Comparison of ENCODE assay signal across 14 cellular contexts in the genomic region with DNA sequence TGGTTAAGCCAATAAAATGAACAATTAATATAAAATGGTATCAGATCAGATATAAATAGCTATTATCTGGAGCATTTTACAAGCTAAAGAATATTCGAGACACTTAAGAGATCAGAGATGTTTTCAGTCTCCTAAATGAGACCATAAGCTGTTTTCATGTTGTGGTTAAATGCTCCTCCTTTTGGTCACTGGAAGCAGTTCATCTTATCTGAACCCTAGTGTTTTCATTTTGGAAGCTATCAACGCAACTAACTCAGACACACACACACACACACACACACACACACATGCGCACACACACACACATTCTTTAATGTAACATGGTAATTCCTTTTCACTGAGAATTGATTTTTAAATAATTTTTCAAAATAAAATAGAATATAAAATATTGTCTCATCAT. TPM values are rescaled to one million over a fixed set of nuclear protein-coding genes. Genes with fewer than 3 reads are reported as not detected.
A peak's percentile ranks its signal among the peaks of the same experiment; 100 is the strongest.
DNase-seq lines count a peak whose midpoint lies in the region; ATAC-seq, FAIRE-seq and TF ChIP-seq lines count a peak whose summit lies in the region.
"Had no signal": no experiment of that assay in that cellular context is flagged by ENCODE, and none has a peak within 500 bp of the region (broad histone marks: within the 10 kb centered on the region; RNA-seq: fewer than 3 reads in every experiment).

No MANE protein-coding gene starts in this region.

- H3K9me2 ChIP-seq in SK-N-SH = no peaks in the 10 kb centered on the region

- no TSS peak for BruUV-seq in HepG2 (replicated peaks; lab: Mats Ljungman, UMichigan)

- in situ Hi-C loops in HepG2 (cut with HindIII; ENCODE audit: extremely low pct_ligation_motif_present, low pct_unique_long_range_greater_than_20kb) = no loop called here

- intact Hi-C loops in HepG2 (cut with micrococcal nuclease; ENCODE audit: unreplicated experiment) = no loop called here
- intact Hi-C loops in right lobe of liver (cut with DNase I) = no loop called here

- ATAC-seq in HepG2 = no peak
- no peak for ATAC-seq in right lobe of liver
- ATAC-seq in GM21447 (IDR thresholded peaks at IDR 0.05; ENCODE audit: unreplicated experiment) = no peak
- no peak for ATAC-seq in HG03139 (IDR thresholded peaks at IDR 0.05; ENCODE audit: unreplicated experiment)
- no peak for ATAC-seq in GM21381 (IDR thresholded peaks at IDR 0.05; ENCODE audit: unreplicated experiment)
- no peak for ATAC-seq in HG03571 (IDR thresholded peaks at IDR 0.05; ENCODE audit: unreplicated experiment)
- ATAC-seq: natural killer cell had no signal

- H3K9me3 ChIP-seq in HepG2 (ENCODE audit: low read length) = no peaks in the 10 kb centered on the region
- no peaks in the 10 kb centered on the region for H3K9me3 ChIP-seq in right lobe of liver
- no peaks in the 10 kb centered on the region for H3K9me3 ChIP-seq in SK-N-SH

- no peak overlapping the region for H3K4me2 ChIP-seq in HepG2 (ENCODE audit: low read depth, low read length)
- no peak overlapping the region for H3K4me2 ChIP-seq in SK-N-SH

- H3K36me3 ChIP-seq in HepG2 (replicated peaks in 1 of 2; ENCODE audit: control insufficient read depth in 1 of 2, insufficient read depth in 2 of 2, low read length in 2 of 2) (no peaks in the 10 kb centered on the region), right lobe of liver (no peaks in the 10 kb centered on the region), SK-N-SH (replicated peaks in 1 of 2; ENCODE audit: control insufficient read depth in 1 of 2, insufficient read depth in 2 of 2, low read length in 1 of 2) (peaks cover 0 to 4% of the 10 kb centered on the region in 2 experiments)

- TF ChIP-seq RAD21 in HepG2 (CRISPR knock-in tag; IDR thresholded peaks at IDR 0.05) (no peak), SK-N-SH (IDR thresholded peaks at IDR 0.05; ENCODE audit: low read length) (peak; percentile 61)

- no peak for FAIRE-seq in HepG2 (lab: Jason Lieb, UNC)

- 38% methylated on average over 3 of the region's 3 CpGs for WGBS in HepG2 (ENCODE audit: low lambda C conversion rate)
- WGBS in right lobe of liver (ENCODE audit: insufficient coverage, low coverage, low lambda C conversion rate, missing lambda C conversion rate) = 62% methylated on average over 3 of the region's 3 CpGs
- 85% methylated on average over 3 of the region's 3 CpGs for WGBS in SK-N-SH (ENCODE audit: low lambda C conversion rate)

- H3K4me1 ChIP-seq in HepG2 (ENCODE audit: insufficient read depth, low read length) = peaks cover 8% of the 10 kb centered on the region; the same call in 1 of the 2 replicates
- no peaks in the 10 kb centered on the region for H3K4me1 ChIP-seq in right lobe of liver
- no peaks in the 10 kb centered on the region; a peak in 2 of 4 replicates for H3K4me1 ChIP-seq in SK-N-SH (ENCODE audit: control insufficient read depth in 1 of 2, insufficient read depth in 2 of 2, low read depth in 1 of 2, low read length in 1 of 2)

- DNase-seq in HepG2 (ENCODE audit: low spot score) = no peak
- no peak for DNase-seq in right lobe of liver
- DNase-seq in SK-N-SH = peak; percentile 31
- DNase-seq in erythroblast (lab: John Stamatoyannopoulos, UW) = peak; percentile 32 to 50
- DNase-seq: activated CD4-positive, alpha-beta T cell treated with anti-CD3 and anti-CD28 coated beads, Interleukin-2, amount 50 U/mL, for 48 hours; activated naive CD4-positive, alpha-beta T cell treated with anti-CD3 and anti-CD28 coated beads for 36 hours; effector memory CD4-positive, alpha-beta T cell; natural killer cell; NCI-H524 treated with DMSO at 0.1 percent for 48 hours; trophoblast cell had no signal

- no peaks in the 10 kb centered on the region for H3F3A ChIP-seq in SK-N-SH (replicated peaks; ENCODE audit: insufficient read depth)

- CTCF ChIA-PET in HepG2 (lab: Yijun Ruan, JAX; ENCODE audit: low intra/inter-chr PET ratio, low total read pairs) (no interaction called here), SK-N-SH (lab: Yijun Ruan, JAX) (interaction anchor here (0.8 to 5.7 kb wide), 15 partner anchors 8 to 150 kb away, joined by 3 to 37 read pairs (median 3); partner anchors contain the start of gene LRRC8C)

- H3K4me3 ChIP-seq in HepG2 (replicated peaks in 1 of 3; ENCODE audit: insufficient read depth in 1 of 3, low read depth in 2 of 3, low read length in 3 of 3) = no peak overlapping the region
- no peak overlapping the region for H3K4me3 ChIP-seq in right lobe of liver
- no peak overlapping the region for H3K4me3 ChIP-seq in SK-N-SH (ENCODE audit: low read depth in 2 of 2, low read length in 1 of 2)

- H3K79me2 ChIP-seq in HepG2 (ENCODE audit: insufficient read depth, low read length) (no peaks in the 10 kb centered on the region), SK-N-SH (ENCODE audit: insufficient read depth) (no peaks in the 10 kb centered on the region)

- H2AFZ ChIP-seq in HepG2 (ENCODE audit: low read length) (no peak overlapping the region), SK-N-SH (ENCODE audit: low read depth) (no peak overlapping the region)

- TF ChIP-seq CTCF in HepG2 (CRISPR knock-in tag; IDR thresholded peaks at IDR 0.05) (peak; percentile 33; the same call in 1 of the 2 replicates), right lobe of liver (IDR thresholded peaks at IDR 0.05) (peak in 1 of 4 donors; percentile 3), SK-N-SH (IDR thresholded peaks at IDR 0.05) (peak; percentile 36)

- TF ChIP-seq POLR2A in HepG2 (IDR thresholded peaks at IDR 0.05; ENCODE audit: insufficient read depth in 1 of 2, low read depth in 2 of 2, low read length in 2 of 2) (no peak), right lobe of liver (IDR thresholded peaks at IDR 0.05) (no peak), erythroblast (IDR thresholded peaks at IDR 0.05; ENCODE audit: low read length) (no peak)

- H4K20me1 ChIP-seq in HepG2 (ENCODE audit: insufficient read depth, low read length) (no peaks in the 10 kb centered on the region), SK-N-SH (ENCODE audit: insufficient read depth) (no peaks in the 10 kb centered on the region)

- H3K27ac ChIP-seq in HepG2 (ENCODE audit: extremely low read length, insufficient read depth, low read length) = no peak overlapping the region
- no peak overlapping the region for H3K27ac ChIP-seq in right lobe of liver
- no peak overlapping the region for H3K27ac ChIP-seq in SK-N-SH (ENCODE audit: low read depth in 2 of 2, low read length in 1 of 2)

- TF ChIP-seq EP300 in HepG2 (IDR thresholded peaks at IDR 0.05; ENCODE audit: low read depth in 2 of 2, low read length in 2 of 2) (no peak), HepG2 (CRISPR knock-in tag; IDR thresholded peaks at IDR 0.05; ENCODE audit: borderline replicate concordance) (no peak), SK-N-SH (IDR thresholded peaks at IDR 0.05; ENCODE audit: borderline replicate concordance in 1 of 2, low read depth in 1 of 2, low read length in 1 of 2) (no peak)

- H3K27me3 ChIP-seq in HepG2 (ENCODE audit: control insufficient read depth in 1 of 2, insufficient read depth in 2 of 2, low read length in 2 of 2) (no peaks in the 10 kb centered on the region), right lobe of liver (no peaks in the 10 kb centered on the region), SK-N-SH (ENCODE audit: insufficient read depth) (no peaks in the 10 kb centered on the region)

- POLR2A ChIA-PET in HepG2 (lab: Yijun Ruan, JAX) = no interaction called here
- POLR2A ChIA-PET in SK-N-SH (lab: Yijun Ruan, JAX) = no interaction called here

- H3K9ac ChIP-seq in HepG2 (ENCODE audit: insufficient read depth, low read depth, low read length) (no peak overlapping the region), SK-N-SH (no peak overlapping the region)

TF ChIP-seq in HepG2, 621 proteins besides CTCF, POLR2A, EP300 and RAD21:
- TF ChIP-seq SOX13 (IDR thresholded peaks at IDR 0.05) (no peak), SOX13 (CRISPR knock-in tag; conservative IDR thresholded peaks at IDR 0.05 in 1 of 2, IDR thresholded peaks at IDR 0.05 in 1 of 2) (no peak), STAG1 (CRISPR knock-in tag; IDR thresholded peaks at IDR 0.05) (peak; percentile 26; the same call in 1 of the 2 replicates)

TF ChIP-seq in SK-N-SH, 30 proteins besides CTCF, POLR2A, EP300 and RAD21:
- TF ChIP-seq SMC3 (IDR thresholded peaks at IDR 0.05; ENCODE audit: low read depth, low read length) = 0 out of 2 replicates have a peak, but pooled peaks have one; percentile 28
- TF ChIP-seq JUND (IDR thresholded peaks at IDR 0.05) = no peak

RNA-seq across cellular contexts. Expression of gene LRRC8C, which starts 10.0 kb away (rescaled TPM):
- total RNA-seq in HepG2 (2016; rRNA removed; fragmentation: Illumina TruSeq; extraction: Trizol) = 0.22 TPM in 2 replicates
- under 0.01 and 0.10 TPM in 2 replicates for total RNA-seq in HepG2 (2016; cell fraction: cytosol; rRNA removed; fragmentation: Illumina TruSeq; extraction: Trizol; ENCODE audit: low read depth)
- total RNA-seq in HepG2 (2016; cell fraction: insoluble cytoplasmic fraction; rRNA removed; fragmentation: Illumina TruSeq; extraction: Trizol) = 0.22 and 0.24 TPM in 2 replicates
- total RNA-seq in HepG2 (2016; cell fraction: membrane; rRNA removed; fragmentation: Illumina TruSeq; extraction: Trizol) = 0.12 and 0.14 TPM in 2 replicates
- 0.25 and 0.47 TPM in 2 replicates for total RNA-seq in HepG2 (2016; cell fraction: nucleus; rRNA removed; fragmentation: Illumina TruSeq; extraction: Trizol)
- 0.25 and 0.32 TPM in 2 replicates for polyA plus RNA-seq in HepG2 (2011; rRNA removed)
- 0.13 and 0.22 TPM in 2 replicates for polyA plus RNA-seq in HepG2 (2011; cell fraction: cytosol; rRNA removed)
- 0.21 and 0.26 TPM in 2 replicates for polyA plus RNA-seq in HepG2 (2011; cell fraction: nucleus; rRNA removed)
- polyA plus RNA-seq in HepG2 (2012) = 0.19 and 0.28 TPM in 2 replicates
- polyA plus RNA-seq in HepG2 (2016; cell fraction: cytosol; fragmentation: Illumina TruSeq; extraction: Trizol; ENCODE audit: low read depth) = 0.01 and 0.02 TPM in 2 replicates
- polyA plus RNA-seq in HepG2 (2016; cell fraction: insoluble cytoplasmic fraction; fragmentation: Illumina TruSeq; extraction: Trizol; ENCODE audit: low read depth) = 0.21 and 0.28 TPM in 2 replicates
- 0.03 TPM in 2 replicates for polyA plus RNA-seq in HepG2 (2016; cell fraction: membrane; fragmentation: Illumina TruSeq; extraction: Trizol; ENCODE audit: low read depth)
- 0.31 and 0.49 TPM in 2 replicates for polyA plus RNA-seq in HepG2 (2016; cell fraction: nucleus; fragmentation: Illumina TruSeq; extraction: Trizol; ENCODE audit: insufficient read depth, low read depth)
- 0.36 and 3.1 TPM in 2 replicates for polyA minus RNA-seq in HepG2 (2011; rRNA and poly(A)+ RNA removed; ENCODE audit: low replicate concordance)
- polyA minus RNA-seq in HepG2 (2011; cell fraction: cytosol; rRNA and poly(A)+ RNA removed) = 0.10 and 0.18 TPM in 2 replicates
- polyA minus RNA-seq in HepG2 (2011; cell fraction: nucleus; rRNA and poly(A)+ RNA removed) = 0.64 and 0.99 TPM in 2 replicates
- total RNA-seq in right lobe of liver = 1 to 10 TPM in 5 of 6 experiments, under 1 TPM in 1; 0.53 to 2.0 (median 1.2) TPM
- polyA plus RNA-seq in SK-N-SH (2012; rRNA removed) = 4.2 and 5.2 TPM in 2 replicates
- 6.5 and 6.6 TPM in 2 replicates for polyA plus RNA-seq in SK-N-SH (2012; cell fraction: cytosol; rRNA removed)
- polyA plus RNA-seq in SK-N-SH (2012; cell fraction: nucleus; rRNA removed) = 2.2 and 3.0 TPM in 2 replicates

Comparison
In these comparisons a context has a peak if more than half of its experiments do, and no peak if none do; other contexts are left out.
1. DNase-seq: peak in SK-N-SH (single experiment) and erythroblast (2 of 2); none in HepG2 (single experiment) and right lobe of liver (0 of 3).
2. Of the 25 proteins assayed by ChIP-seq in both HepG2 and SK-N-SH: peak only in HepG2: none; only in SK-N-SH: RAD21 and SMC3; in both: CTCF; in neither: 22.